Comparison of ENCODE assay signal across 11 cellular contexts in the genomic region with DNA sequence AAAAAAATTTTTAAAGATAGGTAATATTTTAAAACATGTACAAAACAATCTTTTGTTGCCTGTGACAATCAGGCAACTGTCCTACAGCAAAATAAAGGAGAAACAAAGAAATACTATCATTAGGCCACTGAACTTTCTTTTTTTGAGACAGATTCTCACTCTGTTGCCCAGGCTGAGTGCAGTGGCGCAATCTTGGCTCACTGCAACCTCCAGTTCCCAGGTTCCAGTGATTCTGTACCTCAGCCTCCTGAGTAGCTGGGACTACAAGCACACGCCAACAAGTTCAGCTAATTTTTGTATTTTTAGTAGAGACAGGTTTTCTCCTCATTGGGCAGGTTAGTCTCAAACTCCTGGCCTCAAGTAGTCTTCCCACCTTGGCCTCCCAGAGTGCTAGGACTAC. TPM values are rescaled to one million over a fixed set of nuclear protein-coding genes. Genes with fewer than 3 reads are reported as not detected.
"Had no signal": no experiment of that assay in that cellular context is flagged by ENCODE, and none has a peak within 500 bp of the region (broad histone marks: within the 10 kb centered on the region; RNA-seq: fewer than 3 reads in every experiment).

No MANE protein-coding gene starts in this region.

- H3K4me3 ChIP-seq: HAP-1 had no signal

- H3K27ac Mint-ChIP-seq: HFFc6 had no signal

- H3K9me3 ChIP-seq: HAP-1 had no signal

- H3K27ac ChIP-seq: HL-60, KMS-11 had no signal

- H3K9me3 Mint-ChIP-seq: HFFc6 had no signal

- H3K9ac ChIP-seq: KMS-11 had no signal

- ATAC-seq: HCT116, HepG2 had no signal

- H3K4me3 Mint-ChIP-seq: HFFc6 had no signal

- H3K4me2 ChIP-seq: KMS-11 had no signal

- DNase-seq: GOT3, H7, HFFc6, KBM-7 had no signal

RNA-seq across cellular contexts. Expression of gene ENDOU, which starts 36.1 kb away (rescaled TPM):
- total RNA-seq: H4, H7, HepG2, HT1080 had no signal
- polyA plus RNA-seq: HepG2 had no signal
